ENCODE assay signal across 10 cellular contexts in the genomic region with DNA sequence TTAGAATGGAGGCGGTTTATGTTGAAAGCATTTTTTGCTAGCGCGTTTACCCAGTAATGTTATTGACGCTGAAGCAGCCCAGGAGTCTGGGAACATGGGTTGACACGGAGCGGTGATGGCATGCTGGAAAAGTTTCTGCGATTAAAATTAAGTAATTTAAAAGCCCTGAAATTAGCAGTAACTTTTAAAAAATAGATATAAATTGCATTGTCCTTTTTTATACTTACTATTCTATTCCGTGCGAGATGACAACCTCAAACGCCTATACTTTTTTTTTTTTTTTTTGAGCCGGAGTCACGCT. TPM values are rescaled to one million over a fixed set of nuclear protein-coding genes. Genes with fewer than 3 reads are reported as not detected.
DNase-seq lines count a peak whose midpoint lies in the region; ATAC-seq and TF ChIP-seq lines count a peak whose summit lies in the region.
"Had no signal": no experiment of that assay in that cellular context is flagged by ENCODE, and none has a peak within 500 bp of the region (broad histone marks: within the 10 kb centered on the region; RNA-seq: fewer than 3 reads in every experiment).

No MANE protein-coding gene starts in this region.

- H3K4me3 ChIP-seq in BJ (ENCODE audit: low read depth, low read length) (peak overlapping the region; percentile 94), Loucy (ENCODE audit: low read length, poor library complexity, severe bottlenecking) (peak overlapping the region; percentile 100)
- H3K4me3 ChIP-seq in effector memory CD4-positive, alpha-beta T cell (ENCODE audit: insufficient read depth, low read depth, low read length, poor library complexity, severe bottlenecking), result peak overlapping the region; percentile 85

- H3K36me3 Mint-ChIP-seq in neural crest cell (ENCODE audit: low read depth), result peaks cover 12% of the 10 kb centered on the region

- peak overlapping the region; percentile 80 for H3K27ac ChIP-seq in effector memory CD4-positive, alpha-beta T cell (ENCODE audit: insufficient read depth, low read length, poor library complexity, severe bottlenecking)

- ATAC-seq in HG02798 (IDR thresholded peaks at IDR 0.05; ENCODE audit: poor library complexity, unreplicated experiment), result no peak
- ATAC-seq in GM18502 (IDR thresholded peaks at IDR 0.05; ENCODE audit: poor library complexity, unreplicated experiment), result no peak

- H3K9ac ChIP-seq in Loucy (ENCODE audit: low read depth, low read length, poor library complexity, severe bottlenecking), result peak overlapping the region; percentile 70

- H3K4me3 Mint-ChIP-seq in neural crest cell, result peak overlapping the region; percentile 96

- H4K20me1 ChIP-seq in Loucy (ENCODE audit: insufficient read depth, low read length, poor library complexity, severe bottlenecking), result peaks cover 25% of the 10 kb centered on the region

- DNase-seq in BJ (ENCODE audit: low read depth) (no peak), neural crest cell (ENCODE audit: low read depth, low spot score) (no peak), NCI-H226 (no peak), NCI-H2227 treated with DMSO at 0.1 percent for 48 hours (lab: John Stamatoyannopoulos, UW) (no peak)
- DNase-seq in effector memory CD4-positive, alpha-beta T cell, result no peak

- POLR2A ChIA-PET in BJ (lab: Charles Lee), result no interaction called here

- H3K79me2 ChIP-seq in Loucy (ENCODE audit: insufficient read depth, low read length), result peaks cover 43% of the 10 kb centered on the region

- H3K27ac Mint-ChIP-seq in neural crest cell (ENCODE audit: unreplicated experiment), result no peak overlapping the region

- peak overlapping the region; percentile 91 for H2AFZ ChIP-seq in Loucy (ENCODE audit: low read length)

- CTCF ChIA-PET in BJ (lab: Yijun Ruan, JAX), result no interaction called here

- H3K36me3 ChIP-seq in BJ (ENCODE audit: control insufficient read depth, insufficient read depth, low read length) (peaks cover 2% of the 10 kb centered on the region; the same call in 1 of the 2 replicates), Loucy (ENCODE audit: insufficient read depth, low read length) (peaks cover 2% of the 10 kb centered on the region; the same call in 1 of the 2 replicates)
- H3K36me3 ChIP-seq in effector memory CD4-positive, alpha-beta T cell (ENCODE audit: control insufficient read depth, insufficient read depth, low read length), result no peaks in the 10 kb centered on the region

- H3K27me3 ChIP-seq in BJ (ENCODE audit: control insufficient read depth, insufficient read depth, low read length), result no peaks in the 10 kb centered on the region
- H3K27me3 ChIP-seq in Loucy (ENCODE audit: insufficient read depth, low read length, poor library complexity, severe bottlenecking), result no peaks in the 10 kb centered on the region
- H3K27me3 ChIP-seq in effector memory CD4-positive, alpha-beta T cell (replicated peaks; ENCODE audit: control insufficient read depth, insufficient read depth, low read length, poor library complexity, severe bottlenecking), result no peaks in the 10 kb centered on the region

- no peak for TF ChIP-seq CTCF in BJ (IDR thresholded peaks at IDR 0.05; ENCODE audit: insufficient read depth, low read depth, low read length)
- no peak for TF ChIP-seq CTCF in Loucy (conservative IDR thresholded peaks at IDR 0.05; ENCODE audit: low read length)
- TF ChIP-seq CTCF in neural crest cell (conservative IDR thresholded peaks at IDR 0.05), result no peak

- H3K9me2 ChIP-seq in Loucy (replicated peaks; ENCODE audit: low read depth, low read length), result no peaks in the 10 kb centered on the region

- peak overlapping the region; percentile 72 for H3K4me2 ChIP-seq in Loucy (ENCODE audit: low read depth, low read length, poor library complexity, severe bottlenecking)

- no peaks in the 10 kb centered on the region for H3F3A ChIP-seq in Loucy (ENCODE audit: low read depth)

- peaks cover 23% of the 10 kb centered on the region for H3K4me1 ChIP-seq in Loucy (ENCODE audit: insufficient read depth, low read length, poor library complexity, severe bottlenecking)
- H3K4me1 ChIP-seq in effector memory CD4-positive, alpha-beta T cell (ENCODE audit: control insufficient read depth, insufficient read depth, low read length, poor library complexity, severe bottlenecking), result peaks cover 18% of the 10 kb centered on the region

- no peaks in the 10 kb centered on the region for H3K9me3 Mint-ChIP-seq in neural crest cell

- H3K27me3 Mint-ChIP-seq in neural crest cell (ENCODE audit: low read depth), result no peaks in the 10 kb centered on the region

- no peaks in the 10 kb centered on the region for H3K9me3 ChIP-seq in Loucy (ENCODE audit: insufficient read depth, low read depth, low read length)
- H3K9me3 ChIP-seq in effector memory CD4-positive, alpha-beta T cell (ENCODE audit: control insufficient read depth, low read length), result no peaks in the 10 kb centered on the region

- H3K4me1 Mint-ChIP-seq in neural crest cell, result peaks cover 21% of the 10 kb centered on the region

RNA-seq across cellular contexts. Expression of a gene that starts 0.6 kb away (rescaled TPM):
- polyA plus RNA-seq in BJ (2011; rRNA removed), result 9.0 and 11.5 TPM in 2 replicates
- 18.5 and 22.0 TPM in 2 replicates for polyA minus RNA-seq in BJ (2011; rRNA and poly(A)+ RNA removed)
- 22.7 and 23.8 TPM in 2 replicates for total RNA-seq in neural crest cell

RNA-seq across cellular contexts. Expression of a gene that starts 28.9 kb away (rescaled TPM):
- 4.6 and 6.3 TPM in 2 replicates for polyA plus RNA-seq in BJ (2011; rRNA removed)
- polyA minus RNA-seq in BJ (2011; rRNA and poly(A)+ RNA removed), result 3.3 and 3.4 TPM in 2 replicates
- total RNA-seq in neural crest cell, result 12.6 and 13.6 TPM in 2 replicates
- total RNA-seq: NCI-H460 had no signal

RNA-seq across cellular contexts. Expression of a gene that starts 55.0 kb away (rescaled TPM):
- polyA plus RNA-seq in BJ (2011; rRNA removed), result 2.0 and 4.2 TPM in 2 replicates
- polyA minus RNA-seq in BJ (2011; rRNA and poly(A)+ RNA removed), result 3.0 and 4.3 TPM in 2 replicates
- total RNA-seq in neural crest cell, result 14.5 and 15.8 TPM in 2 replicates

RNA-seq across cellular contexts. Expression of a gene that starts 59.3 kb away (rescaled TPM):
- not detected in 2 replicates for polyA plus RNA-seq in BJ (2011; rRNA removed)
- not detected in 2 replicates for polyA minus RNA-seq in BJ (2011; rRNA and poly(A)+ RNA removed)
- not detected in 2 replicates for total RNA-seq in neural crest cell
- total RNA-seq: left lobe of liver, NCI-H460 had no signal
